Comparison of ENCODE assay signal across 38 cellular contexts in genomic region chr2:71208756-71209155, GRCh38.
"Had no signal": no experiment of that assay in that cellular context is flagged by ENCODE, and none has a peak within 500 bp of the region (broad histone marks: within the 10 kb centered on the region; RNA-seq: fewer than 3 reads in every experiment).

No MANE protein-coding gene starts in this region.

- H3K9me3 Mint-ChIP-seq: activated B cell treated with CpG ODN at 0.5 μM for 24 hours; activated CD4-positive, alpha-beta memory T cell treated with anti-CD3 and anti-CD28 coated beads for 36 hours; activated CD4-positive, alpha-beta T cell treated with anti-CD3 and anti-CD28 coated beads, Interleukin-2, amount 10 ng/mL, durations not matched to agents 24 days and 14 days; activated CD8-positive, alpha-beta T cell treated with anti-CD3 and anti-CD28 coated beads for 36 hours; activated naive CD4-positive, alpha-beta T cell treated with anti-CD3 and anti-CD28 coated beads for 36 hours; activated naive CD4-positive, alpha-beta T cell treated with anti-CD3 and anti-CD28 coated beads, Interleukin-2, amount 50 U/mL, for 72 hours; activated naive CD8-positive, alpha-beta T cell treated with anti-CD3 and anti-CD28 coated beads for 36 hours; activated T-cell treated with anti-CD3 and anti-CD28 coated beads, Interleukin-2, amount 50 U/mL, for 4 hours; activated T-cell treated with anti-CD3 and anti-CD28 coated beads, Interleukin-2, amount 50 U/mL, for 72 hours; activated T-helper 1 cell treated with anti-CD3 and anti-CD28 coated beads, Interleukin-12 subunit alpha, Interleukin-12 subunit beta, Interleukin-2, Interleukin-4 antibody, amounts not matched to agents 30 ng/mL and 10 ng/mL and 1 ng/mL, durations not matched to agents 14 hours and 24 hours and 36 hours; activated T-helper 17 cell treated with anti-CD3 and anti-CD28 coated beads, Interleukin-2, amount 50 U/mL, for 72 hours; brain; central memory CD8-positive, alpha-beta T cell; T-helper 1 cell treated with Interleukin-12 subunit alpha and Interleukin-12 subunit beta and Interleukin-4 antibody, amounts not matched to agents 30 μg/mL and 1 μg/mL, for 36 hours; T-helper 2 cell treated with Interferon-gamma antibody and Interleukin-4, amounts not matched to agents 5 μg/mL and 100 μg/mL, for 36 hours had no signal

- H3K4me1 Mint-ChIP-seq: activated B cell treated with CpG ODN at 0.5 μM for 24 hours; activated CD4-positive, alpha-beta T cell treated with anti-CD3 and anti-CD28 coated beads, Interleukin-2, amount 10 ng/mL, durations not matched to agents 24 days and 14 days; activated naive CD8-positive, alpha-beta T cell treated with anti-CD3 and anti-CD28 coated beads for 36 hours; activated T-helper 17 cell treated with anti-CD3 and anti-CD28 coated beads, Interleukin-2, amount 50 U/mL, for 72 hours; brain; central memory CD8-positive, alpha-beta T cell had no signal

- ATAC-seq: activated CD8-positive, alpha-beta T cell treated with anti-CD3 and anti-CD28 coated beads for 36 hours; activated naive CD4-positive, alpha-beta T cell treated with anti-CD3 and anti-CD28 coated beads, Interleukin-2, amount 50 U/mL, for 72 hours; activated T-cell treated with anti-CD3 and anti-CD28 coated beads, Interleukin-2, amount 50 U/mL, for 4 hours; activated T-cell treated with anti-CD3 and anti-CD28 coated beads, Interleukin-2, amount 50 U/mL, for 72 hours; activated T-helper 17 cell treated with anti-CD3 and anti-CD28 coated beads, Interleukin-2, amount 50 U/mL, for 72 hours had no signal

- DNase-seq: activated B cell treated with CpG ODN at 0.5 μM for 24 hours; activated CD4-positive, alpha-beta memory T cell treated with anti-CD3 and anti-CD28 coated beads for 36 hours; activated CD4-positive, alpha-beta T cell treated with anti-CD3 and anti-CD28 coated beads for 4 hours; activated CD4-positive, alpha-beta T cell treated with anti-CD3 and anti-CD28 coated beads, Interleukin-2, amount 10 ng/mL, durations not matched to agents 24 days and 14 days; activated CD4-positive, alpha-beta T cell treated with anti-CD3 and anti-CD28 coated beads, Interleukin-2, amount 50 U/mL, for 1 hour; activated CD4-positive, alpha-beta T cell treated with anti-CD3 and anti-CD28 coated beads, Interleukin-2, amount 50 U/mL, for 4 hours; activated CD4-positive, CD25-positive, alpha-beta regulatory T cell treated with anti-CD3 and anti-CD28 coated beads, Interleukin-2, amount 50 U/mL, for 72 hours; activated CD8-positive, alpha-beta memory T cell treated with anti-CD3 and anti-CD28 coated beads, Interleukin-2, amount 50 U/mL, for 4 hours; activated CD8-positive, alpha-beta T cell treated with anti-CD3 and anti-CD28 coated beads for 36 hours; activated effector memory CD4-positive, alpha-beta T cell treated with anti-CD3 and anti-CD28 coated beads, Interleukin-2, amount 50 U/mL, for 16 hours; activated gamma-delta T cell treated with Interleukin-2 at 50 U/mL for 16 hours; activated naive CD4-positive, alpha-beta T cell; activated naive CD4-positive, alpha-beta T cell treated with anti-CD3 and anti-CD28 coated beads for 36 hours; activated naive CD4-positive, alpha-beta T cell treated with anti-CD3 and anti-CD28 coated beads, Interleukin-2, amount 50 U/mL, for 16 hours; activated naive CD8-positive, alpha-beta T cell treated with anti-CD3 and anti-CD28 coated beads for 36 hours; activated T-cell treated with anti-CD3 and anti-CD28 coated beads for 4 hours; activated T-cell treated with anti-CD3 and anti-CD28 coated beads, Interleukin-2, amount 50 U/mL, for 1 hour; activated T-cell treated with anti-CD3 and anti-CD28 coated beads, Interleukin-2, amount 50 U/mL, for 4 hours; activated T-cell treated with anti-CD3 and anti-CD28 coated beads, Interleukin-2, amount 50 U/mL, for 72 hours; adrenal gland; amniotic stem cell; aorta; caudate nucleus; cerebellar nuclear complex; T-helper 1 cell; T-helper 2 cell; T-helper 9 cell had no signal

- H3K4me1 ChIP-seq: adrenal gland had no signal

- H3K36me3 ChIP-seq: adrenal gland, cardiac muscle cell had no signal

- H3K4me3 Mint-ChIP-seq: activated B cell treated with CpG ODN at 0.5 μM for 24 hours; activated CD4-positive, alpha-beta memory T cell treated with anti-CD3 and anti-CD28 coated beads for 36 hours; activated CD4-positive, alpha-beta T cell treated with anti-CD3 and anti-CD28 coated beads, Interleukin-2, amount 10 ng/mL, durations not matched to agents 24 days and 14 days; activated CD8-positive, alpha-beta T cell treated with anti-CD3 and anti-CD28 coated beads for 36 hours; activated naive CD4-positive, alpha-beta T cell treated with anti-CD3 and anti-CD28 coated beads for 36 hours; activated naive CD8-positive, alpha-beta T cell treated with anti-CD3 and anti-CD28 coated beads for 36 hours; activated T-cell treated with anti-CD3 and anti-CD28 coated beads, Interleukin-2, amount 50 U/mL, for 4 hours; activated T-cell treated with anti-CD3 and anti-CD28 coated beads, Interleukin-2, amount 50 U/mL, for 72 hours; activated T-helper 1 cell treated with anti-CD3 and anti-CD28 coated beads, Interleukin-12 subunit alpha, Interleukin-12 subunit beta, Interleukin-2, Interleukin-4 antibody, amounts not matched to agents 30 ng/mL and 10 ng/mL and 1 ng/mL, durations not matched to agents 14 hours and 24 hours and 36 hours; activated T-helper 17 cell treated with anti-CD3 and anti-CD28 coated beads, Interleukin-2, amount 50 U/mL, for 72 hours; brain; central memory CD8-positive, alpha-beta T cell; T-helper 1 cell treated with Interleukin-12 subunit alpha and Interleukin-12 subunit beta and Interleukin-4 antibody, amounts not matched to agents 30 μg/mL and 1 μg/mL, for 36 hours; T-helper 2 cell treated with Interferon-gamma antibody and Interleukin-4, amounts not matched to agents 5 μg/mL and 100 μg/mL, for 36 hours had no signal

- H3K4me3 ChIP-seq: adrenal gland, cardiac muscle cell had no signal

- H3K27me3 ChIP-seq: adrenal gland, cardiac muscle cell had no signal

- FAIRE-seq: astrocyte, bronchial epithelial cell, TTC549 had no signal

- H3K27ac ChIP-seq: adrenal gland, cardiac muscle cell had no signal

- H3K27ac Mint-ChIP-seq: activated B cell treated with CpG ODN at 0.5 μM for 24 hours; activated CD4-positive, alpha-beta memory T cell treated with anti-CD3 and anti-CD28 coated beads for 36 hours; activated CD4-positive, alpha-beta T cell treated with anti-CD3 and anti-CD28 coated beads, Interleukin-2, amount 10 ng/mL, durations not matched to agents 24 days and 14 days; activated CD8-positive, alpha-beta T cell treated with anti-CD3 and anti-CD28 coated beads for 36 hours; activated naive CD4-positive, alpha-beta T cell treated with anti-CD3 and anti-CD28 coated beads for 36 hours; activated naive CD8-positive, alpha-beta T cell treated with anti-CD3 and anti-CD28 coated beads for 36 hours; activated T-cell treated with anti-CD3 and anti-CD28 coated beads, Interleukin-2, amount 50 U/mL, for 72 hours; activated T-helper 1 cell treated with anti-CD3 and anti-CD28 coated beads, Interleukin-12 subunit alpha, Interleukin-12 subunit beta, Interleukin-2, Interleukin-4 antibody, amounts not matched to agents 30 ng/mL and 10 ng/mL and 1 ng/mL, durations not matched to agents 14 hours and 24 hours and 36 hours; activated T-helper 17 cell treated with anti-CD3 and anti-CD28 coated beads, Interleukin-2, amount 50 U/mL, for 72 hours; brain; T-helper 1 cell treated with Interleukin-12 subunit alpha and Interleukin-12 subunit beta and Interleukin-4 antibody, amounts not matched to agents 30 μg/mL and 1 μg/mL, for 36 hours; T-helper 2 cell treated with Interferon-gamma antibody and Interleukin-4, amounts not matched to agents 5 μg/mL and 100 μg/mL, for 36 hours had no signal

- H3K36me3 Mint-ChIP-seq: activated naive CD4-positive, alpha-beta T cell treated with anti-CD3 and anti-CD28 coated beads, Interleukin-2, amount 50 U/mL, for 72 hours; brain had no signal

- H3K9me3 ChIP-seq: adrenal gland had no signal
